Comparison of ENCODE assay signal across 1 cellular context in the genomic region with DNA sequence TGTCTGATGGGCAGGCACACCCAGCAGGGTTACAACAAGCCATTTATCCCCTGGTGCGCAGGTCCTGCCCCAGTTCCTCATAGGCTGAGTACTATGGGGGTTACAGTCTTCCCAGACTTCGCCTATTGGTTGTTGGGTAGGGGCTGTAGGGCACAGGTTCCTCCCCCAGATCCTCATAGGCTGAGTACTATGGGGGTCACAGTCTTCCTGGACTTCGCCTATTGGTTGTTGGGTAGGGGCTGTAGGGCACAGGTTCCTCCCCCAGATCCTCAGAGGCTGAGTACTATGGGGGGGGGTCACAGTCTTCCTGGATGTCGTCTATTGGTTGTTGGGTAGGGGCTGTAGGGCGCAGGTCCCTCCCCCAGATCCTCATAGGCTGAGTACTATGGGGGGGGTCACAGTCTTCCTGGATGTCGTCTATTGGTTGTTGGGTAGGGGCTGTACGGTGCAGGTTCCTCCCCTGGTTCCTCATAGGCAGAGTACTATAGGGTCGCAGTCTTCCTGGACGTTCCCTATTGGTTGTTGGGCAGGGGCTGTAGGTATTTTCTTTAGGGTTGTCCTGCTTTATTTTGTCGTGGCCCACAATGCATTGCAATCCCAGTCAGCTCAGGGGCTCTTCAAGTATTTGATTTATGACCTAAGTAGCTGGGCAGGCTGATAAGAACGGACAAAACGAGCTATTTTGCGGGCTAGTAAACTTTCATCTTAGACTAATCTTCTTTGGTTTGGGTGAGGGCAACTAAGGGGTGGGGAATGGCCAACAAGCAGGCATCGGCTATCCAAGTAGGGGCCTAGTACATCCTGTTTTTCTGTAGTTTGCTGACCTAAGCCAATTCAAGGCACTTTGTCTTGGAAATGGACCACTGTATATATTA.
TF ChIP-seq lines count a peak whose summit lies in the region.

No MANE protein-coding gene starts in this region.

TF ChIP-seq in HepG2, 621 proteins besides CTCF, POLR2A, EP300 and RAD21 (continued from another document and continues in another):
- no peak for TF ChIP-seq FUBP1 (CRISPR knock-in tag; IDR thresholded peaks at IDR 0.05; ENCODE audit: borderline replicate concordance)
- TF ChIP-seq TAF1 (CRISPR knock-in tag; IDR thresholded peaks at IDR 0.05), result peak; percentile 17
- no peak for TF ChIP-seq ZNF883 (CRISPR knock-in tag; IDR thresholded peaks at IDR 0.05; ENCODE audit: not compliant biosample characterization)
- TF ChIP-seq ZNF331 (CRISPR knock-in tag; IDR thresholded peaks at IDR 0.05), result no peak
- no peak for TF ChIP-seq CHD4 (IDR thresholded peaks at IDR 0.05; ENCODE audit: borderline replicate concordance, low read length)
- no peak for TF ChIP-seq ZBTB34 (CRISPR knock-in tag; IDR thresholded peaks at IDR 0.05)
- no peak for TF ChIP-seq MTERF4 (CRISPR knock-in tag; IDR thresholded peaks at IDR 0.05)
- TF ChIP-seq PPARG (CRISPR knock-in tag; conservative IDR thresholded peaks at IDR 0.05), result no peak
- TF ChIP-seq JDP2 (CRISPR knock-in tag; IDR thresholded peaks at IDR 0.05; ENCODE audit: borderline replicate concordance), result no peak
- no peak for TF ChIP-seq SMYD3 (CRISPR knock-in tag; IDR thresholded peaks at IDR 0.05)
- TF ChIP-seq ZNF124 (CRISPR knock-in tag; IDR thresholded peaks at IDR 0.05), result no peak
- no peak for TF ChIP-seq ARHGAP35 (CRISPR knock-in tag; IDR thresholded peaks at IDR 0.05; ENCODE audit: borderline replicate concordance)
- TF ChIP-seq ZBTB37 (CRISPR knock-in tag; IDR thresholded peaks at IDR 0.05), result no peak
- TF ChIP-seq TBL1XR1 (IDR thresholded peaks at IDR 0.05; ENCODE audit: borderline replicate concordance, low read length, partially characterized antibody), result no peak
- TF ChIP-seq JUNB (CRISPR knock-in tag; IDR thresholded peaks at IDR 0.05; ENCODE audit: borderline replicate concordance), result no peak
- no peak for TF ChIP-seq REXO4 (CRISPR knock-in tag; IDR thresholded peaks at IDR 0.05; ENCODE audit: borderline replicate concordance)
- TF ChIP-seq, protein P1, sequence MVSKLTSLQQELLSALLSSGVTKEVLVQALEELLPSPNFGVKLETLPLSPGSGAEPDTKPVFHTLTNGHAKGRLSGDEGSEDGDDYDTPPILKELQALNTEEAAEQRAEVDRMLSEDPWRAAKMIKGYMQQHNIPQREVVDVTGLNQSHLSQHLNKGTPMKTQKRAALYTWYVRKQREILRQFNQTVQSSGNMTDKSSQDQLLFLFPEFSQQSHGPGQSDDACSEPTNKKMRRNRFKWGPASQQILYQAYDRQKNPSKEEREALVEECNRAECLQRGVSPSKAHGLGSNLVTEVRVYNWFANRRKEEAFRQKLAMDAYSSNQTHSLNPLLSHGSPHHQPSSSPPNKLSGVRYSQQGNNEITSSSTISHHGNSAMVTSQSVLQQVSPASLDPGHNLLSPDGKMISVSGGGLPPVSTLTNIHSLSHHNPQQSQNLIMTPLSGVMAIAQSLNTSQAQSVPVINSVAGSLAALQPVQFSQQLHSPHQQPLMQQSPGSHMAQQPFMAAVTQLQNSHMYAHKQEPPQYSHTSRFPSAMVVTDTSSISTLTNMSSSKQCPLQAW (CRISPR knock-in tag; IDR thresholded peaks at IDR 0.05), result no peak
- TF ChIP-seq CENPT (CRISPR knock-in tag; IDR thresholded peaks at IDR 0.05; ENCODE audit: low read depth), result no peak
- no peak for TF ChIP-seq HNRNPLL (IDR thresholded peaks at IDR 0.05; ENCODE audit: low read depth, low read length, poor library complexity, severe bottlenecking)
- no peak for TF ChIP-seq GATAD2A (CRISPR knock-in tag; IDR thresholded peaks at IDR 0.05)
- TF ChIP-seq ZNF136 (CRISPR knock-in tag; IDR thresholded peaks at IDR 0.05; ENCODE audit: low read depth), result no peak
- no peak for TF ChIP-seq NFAT5 (CRISPR knock-in tag; IDR thresholded peaks at IDR 0.05)
- TF ChIP-seq, protein P2, sequence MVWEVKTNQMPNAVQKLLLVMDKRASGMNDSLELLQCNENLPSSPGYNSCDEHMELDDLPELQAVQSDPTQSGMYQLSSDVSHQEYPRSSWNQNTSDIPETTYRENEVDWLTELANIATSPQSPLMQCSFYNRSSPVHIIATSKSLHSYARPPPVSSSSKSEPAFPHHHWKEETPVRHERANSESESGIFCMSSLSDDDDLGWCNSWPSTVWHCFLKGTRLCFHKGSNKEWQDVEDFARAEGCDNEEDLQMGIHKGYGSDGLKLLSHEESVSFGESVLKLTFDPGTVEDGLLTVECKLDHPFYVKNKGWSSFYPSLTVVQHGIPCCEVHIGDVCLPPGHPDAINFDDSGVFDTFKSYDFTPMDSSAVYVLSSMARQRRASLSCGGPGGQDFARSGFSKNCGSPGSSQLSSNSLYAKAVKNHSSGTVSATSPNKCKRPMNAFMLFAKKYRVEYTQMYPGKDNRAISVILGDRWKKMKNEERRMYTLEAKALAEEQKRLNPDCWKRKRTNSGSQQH (CRISPR knock-in tag; IDR thresholded peaks at IDR 0.05; ENCODE audit: low read depth), result no peak
- no peak for TF ChIP-seq CBX1 (IDR thresholded peaks at IDR 0.05; ENCODE audit: low read depth)
- no peak for TF ChIP-seq CAMTA2 (CRISPR knock-in tag; IDR thresholded peaks at IDR 0.05; ENCODE audit: borderline replicate concordance)
- no peak for TF ChIP-seq GABPA (IDR thresholded peaks at IDR 0.05; ENCODE audit: low read depth, low read length)
- TF ChIP-seq GABPA (CRISPR knock-in tag; IDR thresholded peaks at IDR 0.05; ENCODE audit: low read depth), result peak; percentile 59; the same call in 1 of the 2 replicates
- no peak for TF ChIP-seq ZNF546 (CRISPR knock-in tag; conservative IDR thresholded peaks at IDR 0.05)
- no peak for TF ChIP-seq ZNF768 (CRISPR knock-in tag; IDR thresholded peaks at IDR 0.05)
- no peak for TF ChIP-seq ZFP36L1 (CRISPR knock-in tag; IDR thresholded peaks at IDR 0.05)
- no peak for TF ChIP-seq CCDC6 (CRISPR knock-in tag; IDR thresholded peaks at IDR 0.05)
- TF ChIP-seq IRF9 (CRISPR knock-in tag; IDR thresholded peaks at IDR 0.05; ENCODE audit: borderline replicate concordance), result no peak
- TF ChIP-seq RARG (CRISPR knock-in tag; IDR thresholded peaks at IDR 0.05; ENCODE audit: low read depth), result no peak
- TF ChIP-seq, protein P3, sequence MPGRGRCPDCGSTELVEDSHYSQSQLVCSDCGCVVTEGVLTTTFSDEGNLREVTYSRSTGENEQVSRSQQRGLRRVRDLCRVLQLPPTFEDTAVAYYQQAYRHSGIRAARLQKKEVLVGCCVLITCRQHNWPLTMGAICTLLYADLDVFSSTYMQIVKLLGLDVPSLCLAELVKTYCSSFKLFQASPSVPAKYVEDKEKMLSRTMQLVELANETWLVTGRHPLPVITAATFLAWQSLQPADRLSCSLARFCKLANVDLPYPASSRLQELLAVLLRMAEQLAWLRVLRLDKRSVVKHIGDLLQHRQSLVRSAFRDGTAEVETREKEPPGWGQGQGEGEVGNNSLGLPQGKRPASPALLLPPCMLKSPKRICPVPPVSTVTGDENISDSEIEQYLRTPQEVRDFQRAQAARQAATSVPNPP (CRISPR knock-in tag; IDR thresholded peaks at IDR 0.05), result no peak
- peak; percentile 56; the same call in 1 of the 2 replicates for TF ChIP-seq DRAP1 (CRISPR knock-in tag; IDR thresholded peaks at IDR 0.05)
- TF ChIP-seq NCOA5 (CRISPR knock-in tag; IDR thresholded peaks at IDR 0.05), result no peak
- 0 out of 2 replicates have a peak, but pooled peaks have one; percentile 12 for TF ChIP-seq PATZ1 (CRISPR knock-in tag; IDR thresholded peaks at IDR 0.05)
- TF ChIP-seq SALL2 (CRISPR knock-in tag; IDR thresholded peaks at IDR 0.05), result no peak
